ENCODE assay signal across 12 cellular contexts in genomic region chr11:104907521-104908185, GRCh38. TPM values are rescaled to one million over a fixed set of nuclear protein-coding genes. Genes with fewer than 3 reads are reported as not detected.
DNase-seq lines count a peak whose midpoint lies in the region; ATAC-seq lines count a peak whose summit lies in the region.
"Had no signal": no experiment of that assay in that cellular context is flagged by ENCODE, and none has a peak within 500 bp of the region (broad histone marks: within the 10 kb centered on the region; RNA-seq: fewer than 3 reads in every experiment).

No MANE protein-coding gene starts in this region.

- POLR2A ChIA-PET in CD8-positive, alpha-beta memory T cell (lab: Charles Lee), result no interaction called here

- no peak overlapping the region for H3K27ac ChIP-seq in CD8-positive, alpha-beta memory T cell (ENCODE audit: low read depth, low read length)

- H3K9me3 Mint-ChIP-seq in CD8-positive, alpha-beta memory T cell, result no peaks in the 10 kb centered on the region
- H3K9me3 Mint-ChIP-seq in activated naive CD8-positive, alpha-beta T cell treated with anti-CD3 and anti-CD28 coated beads for 36 hours, result peaks cover 6% of the 10 kb centered on the region
- H3K9me3 Mint-ChIP-seq: dendritic cell treated with granulocyte-macrophage colony-stimulating factor and Interleukin-4, amounts not matched to agents 40 ng/mL and 50 ng/mL, for 4 days had no signal

- H3K27me3 ChIP-seq in CD8-positive, alpha-beta memory T cell (ENCODE audit: insufficient read depth, low read length, poor library complexity, severe bottlenecking), result no peaks in the 10 kb centered on the region

- H3K4me1 ChIP-seq in CD8-positive, alpha-beta memory T cell (ENCODE audit: insufficient read depth, low read length), result no peaks in the 10 kb centered on the region

- peak; percentile 70 for ATAC-seq in GM19372 (IDR thresholded peaks at IDR 0.05; ENCODE audit: low read depth, unreplicated experiment)
- ATAC-seq in HG02943 (IDR thresholded peaks at IDR 0.05; ENCODE audit: low read depth, unreplicated experiment), result peak; percentile 90
- no peak for ATAC-seq in HG02763 (IDR thresholded peaks at IDR 0.05; ENCODE audit: unreplicated experiment)
- ATAC-seq: naive thymus-derived CD4-positive, alpha-beta T cell had no signal

- no peaks in the 10 kb centered on the region for H3K36me3 ChIP-seq in CD8-positive, alpha-beta memory T cell (ENCODE audit: insufficient read depth, low read length)

- peaks cover 27 to 58% (median 29%) of the 10 kb centered on the region in 3 donors for H3K36me3 Mint-ChIP-seq in CD8-positive, alpha-beta memory T cell
- peaks cover 15% of the 10 kb centered on the region for H3K36me3 Mint-ChIP-seq in activated naive CD8-positive, alpha-beta T cell treated with anti-CD3 and anti-CD28 coated beads for 36 hours

- no peaks in the 10 kb centered on the region for H3K9me3 ChIP-seq in CD8-positive, alpha-beta memory T cell (ENCODE audit: low read length)

- no peak overlapping the region for H3K4me3 ChIP-seq in CD8-positive, alpha-beta memory T cell (ENCODE audit: low read length)

- peak overlapping the region; percentile 72 to 96 (median 88) for H3K27ac Mint-ChIP-seq in CD8-positive, alpha-beta memory T cell
- H3K27ac Mint-ChIP-seq in activated naive CD8-positive, alpha-beta T cell treated with anti-CD3 and anti-CD28 coated beads for 36 hours, result peak overlapping the region; percentile 3
- H3K27ac Mint-ChIP-seq: dendritic cell treated with granulocyte-macrophage colony-stimulating factor and Interleukin-4, amounts not matched to agents 40 ng/mL and 50 ng/mL, for 4 days had no signal

- peak in 1 of 5 donors; percentile 8 for DNase-seq in CD8-positive, alpha-beta memory T cell
- no peak for DNase-seq in activated naive CD8-positive, alpha-beta T cell treated with anti-CD3 and anti-CD28 coated beads for 36 hours
- DNase-seq in epidermal melanocyte (ENCODE audit: insufficient read length, low spot score), result no peak
- no peak for DNase-seq in RKO (ENCODE audit: low spot score)
- no peak for DNase-seq in 8988T
- DNase-seq: naive thymus-derived CD4-positive, alpha-beta T cell; stimulated activated CD4-positive, alpha-beta T cell treated with anti-CD3 and anti-CD28 coated beads, Interleukin-15, amount 100 ng/mL, for 24 hours had no signal

- peaks cover 40 to 50% (median 49%) of the 10 kb centered on the region in 3 donors for H3K4me1 Mint-ChIP-seq in CD8-positive, alpha-beta memory T cell
- H3K4me1 Mint-ChIP-seq in activated naive CD8-positive, alpha-beta T cell treated with anti-CD3 and anti-CD28 coated beads for 36 hours, result peaks cover 16% of the 10 kb centered on the region

- H3K27me3 Mint-ChIP-seq in CD8-positive, alpha-beta memory T cell, result no peaks in the 10 kb centered on the region
- H3K27me3 Mint-ChIP-seq in activated naive CD8-positive, alpha-beta T cell treated with anti-CD3 and anti-CD28 coated beads for 36 hours, result no peaks in the 10 kb centered on the region
- H3K27me3 Mint-ChIP-seq: dendritic cell treated with granulocyte-macrophage colony-stimulating factor and Interleukin-4, amounts not matched to agents 40 ng/mL and 50 ng/mL, for 4 days; naive thymus-derived CD4-positive, alpha-beta T cell had no signal

- CTCF ChIA-PET in CD8-positive, alpha-beta memory T cell (lab: Charles Lee), result interaction anchor here (1.1 kb wide), 1 partner anchor 10 kb away, joined by 4 read pairs; no protein-coding TSS in a partner anchor

- H3K4me3 Mint-ChIP-seq in CD8-positive, alpha-beta memory T cell, result peak overlapping the region; percentile 0 to 82 (median 63)
- H3K4me3 Mint-ChIP-seq in activated naive CD8-positive, alpha-beta T cell treated with anti-CD3 and anti-CD28 coated beads for 36 hours, result no peak overlapping the region
- H3K4me3 Mint-ChIP-seq: dendritic cell treated with granulocyte-macrophage colony-stimulating factor and Interleukin-4, amounts not matched to agents 40 ng/mL and 50 ng/mL, for 4 days had no signal

RNA-seq across cellular contexts. Expression of gene CASP12, which starts 9.4 kb away (rescaled TPM):
- total RNA-seq in CD8-positive, alpha-beta memory T cell, result not detected
- polyA plus RNA-seq in CD8-positive, alpha-beta memory T cell, result not detected
- not detected for total RNA-seq in activated naive CD8-positive, alpha-beta T cell treated with anti-CD3 and anti-CD28 coated beads for 36 hours
- total RNA-seq: naive thymus-derived CD4-positive, alpha-beta T cell; temporal lobe had no signal
- polyA plus RNA-seq: naive thymus-derived CD4-positive, alpha-beta T cell had no signal
